1 cellular context compared by ENCODE assay signal in the genomic region with DNA sequence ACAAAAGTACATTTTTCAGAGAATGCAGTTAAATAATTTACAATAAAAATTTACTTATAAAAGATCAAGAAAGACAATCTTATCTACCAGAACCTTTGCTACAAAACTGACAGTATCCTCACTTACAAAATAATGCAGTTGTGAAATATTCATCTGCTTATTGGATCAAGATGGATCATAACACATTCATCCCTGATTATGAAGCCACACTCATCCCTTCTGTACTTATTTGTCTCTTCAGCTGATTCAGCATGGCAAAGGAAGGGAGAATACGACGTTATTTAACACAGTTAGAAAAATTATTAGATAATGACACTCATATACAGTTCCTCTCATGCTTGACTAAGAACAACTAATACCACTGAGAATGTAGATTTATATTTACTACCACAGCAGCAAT.
TF ChIP-seq lines count a peak whose summit lies in the region.

No MANE protein-coding gene starts in this region.

TF ChIP-seq in IMR-90, 13 proteins besides CTCF, POLR2A, EP300 and RAD21 (continued from another document):
- TF ChIP-seq SMC3 (IDR thresholded peaks at IDR 0.05; ENCODE audit: low read depth, low read length) (no peak), RFX5 (IDR thresholded peaks at IDR 0.05; ENCODE audit: low read depth, low read length) (no peak), NFE2L2 (IDR thresholded peaks at IDR 0.05; ENCODE audit: low read depth, low read length) (no peak), MXI1 (IDR thresholded peaks at IDR 0.05; ENCODE audit: borderline replicate concordance, low read depth, low read length) (no peak), MAFK (IDR thresholded peaks at IDR 0.05; ENCODE audit: low read depth, low read length) (no peak), FOS (IDR thresholded peaks at IDR 0.05; ENCODE audit: low read depth, low read length) (no peak), CHD1 (IDR thresholded peaks at IDR 0.05; ENCODE audit: low read depth, low read length) (no peak), BHLHE40 (IDR thresholded peaks at IDR 0.05; ENCODE audit: low read depth, low read length) (no peak), CEBPB (IDR thresholded peaks at IDR 0.05; ENCODE audit: low read depth, low read length) (no peak), RCOR1 (IDR thresholded peaks at IDR 0.05; ENCODE audit: insufficient replicate concordance, low read length) (no peak)
- TF ChIP-seq, protein P1, sequence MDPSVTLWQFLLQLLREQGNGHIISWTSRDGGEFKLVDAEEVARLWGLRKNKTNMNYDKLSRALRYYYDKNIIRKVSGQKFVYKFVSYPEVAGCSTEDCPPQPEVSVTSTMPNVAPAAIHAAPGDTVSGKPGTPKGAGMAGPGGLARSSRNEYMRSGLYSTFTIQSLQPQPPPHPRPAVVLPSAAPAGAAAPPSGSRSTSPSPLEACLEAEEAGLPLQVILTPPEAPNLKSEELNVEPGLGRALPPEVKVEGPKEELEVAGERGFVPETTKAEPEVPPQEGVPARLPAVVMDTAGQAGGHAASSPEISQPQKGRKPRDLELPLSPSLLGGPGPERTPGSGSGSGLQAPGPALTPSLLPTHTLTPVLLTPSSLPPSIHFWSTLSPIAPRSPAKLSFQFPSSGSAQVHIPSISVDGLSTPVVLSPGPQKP (IDR thresholded peaks at IDR 0.05; ENCODE audit: borderline replicate concordance, low read depth, low read length), result no peak
- TF ChIP-seq, protein P2, sequence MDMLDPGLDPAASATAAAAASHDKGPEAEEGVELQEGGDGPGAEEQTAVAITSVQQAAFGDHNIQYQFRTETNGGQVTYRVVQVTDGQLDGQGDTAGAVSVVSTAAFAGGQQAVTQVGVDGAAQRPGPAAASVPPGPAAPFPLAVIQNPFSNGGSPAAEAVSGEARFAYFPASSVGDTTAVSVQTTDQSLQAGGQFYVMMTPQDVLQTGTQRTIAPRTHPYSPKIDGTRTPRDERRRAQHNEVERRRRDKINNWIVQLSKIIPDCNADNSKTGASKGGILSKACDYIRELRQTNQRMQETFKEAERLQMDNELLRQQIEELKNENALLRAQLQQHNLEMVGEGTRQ (IDR thresholded peaks at IDR 0.05; ENCODE audit: low read depth, low read length), result no peak
